ENCODE assay signal across 18 cellular contexts in the genomic region with DNA sequence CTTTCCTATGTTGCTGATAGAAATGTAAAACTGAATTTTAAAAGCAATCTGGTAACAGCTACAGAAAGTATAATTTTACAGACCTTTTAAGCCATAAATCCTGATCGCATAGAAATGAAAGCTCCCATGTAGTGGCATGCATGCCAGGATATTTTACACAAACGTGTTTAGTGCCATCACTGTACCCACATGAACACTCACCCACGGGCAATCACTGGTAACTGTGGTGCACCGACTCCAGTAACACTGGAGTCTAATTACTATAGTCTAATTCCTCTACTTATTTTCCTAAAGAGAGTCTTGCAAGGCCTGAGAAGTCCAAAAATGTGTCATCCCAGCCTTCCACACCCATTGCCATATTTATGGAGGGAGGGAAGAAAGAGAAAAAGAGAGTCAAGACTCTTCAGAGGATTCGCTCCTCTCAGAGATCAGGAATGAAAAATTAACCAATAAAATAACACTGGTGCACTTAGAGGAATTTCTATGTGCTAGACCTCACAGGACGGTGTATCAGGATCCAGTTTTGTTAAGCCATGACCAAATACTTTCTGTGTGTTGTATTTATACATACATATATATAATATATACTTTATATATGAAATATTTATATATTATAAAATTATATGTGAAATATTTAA. TPM values are rescaled to one million over a fixed set of nuclear protein-coding genes. Genes with fewer than 3 reads are reported as not detected.
A peak's percentile ranks its signal among the peaks of the same experiment; 100 is the strongest.
DNase-seq lines count a peak whose midpoint lies in the region; ATAC-seq, FAIRE-seq and TF ChIP-seq lines count a peak whose summit lies in the region.
"Had no signal": no experiment of that assay in that cellular context is flagged by ENCODE, and none has a peak within 500 bp of the region (broad histone marks: within the 10 kb centered on the region; RNA-seq: fewer than 3 reads in every experiment).

No MANE protein-coding gene starts in this region.

- WGBS in SK-N-SH (ENCODE audit: low lambda C conversion rate), result 72% methylated on average over 6 of the region's 6 CpGs

- H3K9me3 ChIP-seq in SK-N-SH (no peaks in the 10 kb centered on the region), keratinocyte (ENCODE audit: control insufficient read depth, low read depth, low read length) (no peaks in the 10 kb centered on the region)
- H3K9me3 ChIP-seq: Caco-2 had no signal

- POLR2A ChIA-PET in SK-N-SH (lab: Yijun Ruan, JAX) (no interaction called here), WTC11 (lab: Charles Lee) (no interaction called here)

- no peaks in the 10 kb centered on the region for H3K4me1 ChIP-seq in SK-N-SH (ENCODE audit: control insufficient read depth in 1 of 2, insufficient read depth in 2 of 2, low read depth in 1 of 2, low read length in 1 of 2)
- H3K4me1 ChIP-seq in keratinocyte (ENCODE audit: control insufficient read depth, extremely low read depth, insufficient read depth, low read length), result peaks cover 9% of the 10 kb centered on the region
- H3K4me1 ChIP-seq: Caco-2 had no signal

- no peak for FAIRE-seq in keratinocyte (lab: Jason Lieb, UNC)
- FAIRE-seq: GM12892, GM19239 had no signal

- no peak overlapping the region for H3K4me2 ChIP-seq in SK-N-SH
- H3K4me2 ChIP-seq in keratinocyte (ENCODE audit: control insufficient read depth, extremely low read depth, insufficient read depth, low read depth, low read length), result no peak overlapping the region
- H3K4me2 ChIP-seq: GM23338 had no signal

- H2AFZ ChIP-seq in SK-N-SH (ENCODE audit: low read depth), result peak overlapping the region; percentile 41; the same call in 1 of the 2 replicates
- peak overlapping the region; percentile 43 for H2AFZ ChIP-seq in keratinocyte (ENCODE audit: control insufficient read depth, low read length)
- H2AFZ ChIP-seq: GM23338 had no signal

- H3K4me3 ChIP-seq in SK-N-SH (ENCODE audit: low read depth in 2 of 2, low read length in 1 of 2), result no peak overlapping the region
- H3K4me3 ChIP-seq in keratinocyte (ENCODE audit: control insufficient read depth in 2 of 3, extremely low read depth in 1 of 3, insufficient read depth in 2 of 3, low read depth in 1 of 3, low read length in 3 of 3), result no peak overlapping the region
- H3K4me3 ChIP-seq: GM23338 had no signal

- H3K27me3 ChIP-seq in SK-N-SH (ENCODE audit: insufficient read depth), result no peaks in the 10 kb centered on the region
- H3K27me3 ChIP-seq in keratinocyte (ENCODE audit: control insufficient read depth, extremely low read depth, insufficient read depth, low read length), result no peaks in the 10 kb centered on the region

- H3K36me3 ChIP-seq in SK-N-SH (replicated peaks in 1 of 2; ENCODE audit: control insufficient read depth in 1 of 2, insufficient read depth in 2 of 2, low read length in 1 of 2), result no peaks in the 10 kb centered on the region
- H3K36me3 ChIP-seq in keratinocyte (ENCODE audit: control insufficient read depth in 2 of 2, extremely low read depth in 1 of 2, insufficient read depth in 2 of 2, low read length in 2 of 2), result no peaks in the 10 kb centered on the region

- no peak overlapping the region for H3K27ac ChIP-seq in SK-N-SH (ENCODE audit: low read depth in 2 of 2, low read length in 1 of 2)
- H3K27ac ChIP-seq in keratinocyte (ENCODE audit: control insufficient read depth, insufficient read depth, low read length), result no peak overlapping the region

- H3K36me3 Mint-ChIP-seq in WTC11, result peaks cover 18% of the 10 kb centered on the region

- H3K79me2 ChIP-seq in SK-N-SH (ENCODE audit: insufficient read depth) (no peaks in the 10 kb centered on the region), keratinocyte (ENCODE audit: control insufficient read depth, insufficient read depth, low read length) (no peaks in the 10 kb centered on the region)

- DNase-seq in SK-N-SH (no peak), M059J (ENCODE audit: low read depth) (peak; percentile 0), WTC11 (ENCODE audit: low spot score) (no peak), keratinocyte (ENCODE audit: low read depth, low spot score) (no peak), COLO668 (lab: John Stamatoyannopoulos, UW; ENCODE audit: unreplicated experiment) (no peak), left colon (no peak)
- DNase-seq: C1 segment of cervical spinal cord; Caco-2; CD4-positive, alpha-beta memory T cell; DMS153; DND-41; H9 had no signal

- H3K4me3 Mint-ChIP-seq in WTC11, result no peak overlapping the region
- H3K4me3 Mint-ChIP-seq: CD4-positive, alpha-beta memory T cell; GM23338; H9 had no signal

- H3K9ac ChIP-seq in SK-N-SH, result no peak overlapping the region
- no peak overlapping the region for H3K9ac ChIP-seq in keratinocyte (ENCODE audit: control insufficient read depth, extremely low read depth, insufficient read depth, low read length)

- no peak for TF ChIP-seq CTCF in SK-N-SH (IDR thresholded peaks at IDR 0.05)
- no peak for TF ChIP-seq CTCF in WTC11 (IDR thresholded peaks at IDR 0.05)
- no peak for TF ChIP-seq CTCF in keratinocyte (optimal IDR thresholded peaks at IDR 0.05 in 1 of 3, IDR thresholded peaks at IDR 0.05 in 1 of 3, conservative IDR thresholded peaks at IDR 0.05 in 1 of 3; ENCODE audit: extremely low read depth in 1 of 3, insufficient read depth in 2 of 3, low read length in 3 of 3)

- no peaks in the 10 kb centered on the region for H3K9me1 ChIP-seq in keratinocyte (ENCODE audit: control insufficient read depth, extremely low read depth, insufficient read depth, low read length)

- no peak for TF ChIP-seq EP300 in SK-N-SH (IDR thresholded peaks at IDR 0.05; ENCODE audit: borderline replicate concordance in 1 of 2, low read depth in 1 of 2, low read length in 1 of 2)

- H3K27ac Mint-ChIP-seq in WTC11, result no peak overlapping the region
- H3K27ac Mint-ChIP-seq: CD4-positive, alpha-beta memory T cell; GM23338; H9 had no signal

- TF ChIP-seq RAD21 in SK-N-SH (IDR thresholded peaks at IDR 0.05; ENCODE audit: low read length), result no peak

- no peaks in the 10 kb centered on the region; the same call in 1 of the 2 replicates for H3K27me3 Mint-ChIP-seq in WTC11 (ENCODE audit: low read depth)
- H3K27me3 Mint-ChIP-seq: CD4-positive, alpha-beta memory T cell had no signal

- peaks cover 21% of the 10 kb centered on the region for H3K9me3 Mint-ChIP-seq in WTC11

- H4K20me1 ChIP-seq in SK-N-SH (ENCODE audit: insufficient read depth) (no peaks in the 10 kb centered on the region), keratinocyte (ENCODE audit: control insufficient read depth, extremely low read depth, insufficient read depth, low read length) (no peaks in the 10 kb centered on the region)

- CTCF ChIA-PET in SK-N-SH (lab: Yijun Ruan, JAX), result interaction anchor here (1.3 kb wide), 1 partner anchor 64 kb away, joined by 3 read pairs; no protein-coding TSS in a partner anchor
- CTCF ChIA-PET in WTC11 (lab: Charles Lee), result interaction anchor here (0.6 kb wide), 1 partner anchor 951 kb away, joined by 3 read pairs; no protein-coding TSS in a partner anchor

- H3K9me2 ChIP-seq in SK-N-SH, result no peaks in the 10 kb centered on the region

- H3F3A ChIP-seq in SK-N-SH (replicated peaks; ENCODE audit: insufficient read depth), result no peaks in the 10 kb centered on the region

- dilution Hi-C loops in keratinocyte (cut with MboI; ENCODE audit: extremely low pct_ligation_motif_present, low sequenced_read_pairs), result no loop called here

- intact Hi-C loops in left colon (cut with DNase I, micrococcal nuclease), result no loop called here

- H3K4me1 Mint-ChIP-seq in WTC11, result no peaks in the 10 kb centered on the region
- H3K4me1 Mint-ChIP-seq: CD4-positive, alpha-beta memory T cell; GM23338; H9 had no signal

- ATAC-seq in SK-N-SH treated with all-trans-retinoic acid at 6 μM for 48 hours, result no peak
- ATAC-seq in WTC11, result no peak
- ATAC-seq in GM18868 (IDR thresholded peaks at IDR 0.05; ENCODE audit: unreplicated experiment), result no peak
- no peak for ATAC-seq in left colon
- ATAC-seq: GM23338, HCT116 had no signal

TF ChIP-seq in SK-N-SH, 30 proteins besides CTCF, POLR2A, EP300 and RAD21 (continues in another document):
- no peak for TF ChIP-seq POLR2AphosphoS5 (IDR thresholded peaks at IDR 0.05; ENCODE audit: low read depth, low read length)

TF ChIP-seq in SK-N-SH treated with all-trans-retinoic acid at 6 μM for 48 hours, 23 proteins besides CTCF, POLR2A, EP300 and RAD21 (continues in another document):
- no peak for TF ChIP-seq BACH2 (CRISPR knock-in tag; IDR thresholded peaks at IDR 0.05; ENCODE audit: borderline replicate concordance)
- TF ChIP-seq RARB (CRISPR knock-in tag; IDR thresholded peaks at IDR 0.05), result no peak

TF ChIP-seq in WTC11, 78 proteins besides CTCF, POLR2A, EP300 and RAD21:
- TF ChIP-seq, protein P1, sequence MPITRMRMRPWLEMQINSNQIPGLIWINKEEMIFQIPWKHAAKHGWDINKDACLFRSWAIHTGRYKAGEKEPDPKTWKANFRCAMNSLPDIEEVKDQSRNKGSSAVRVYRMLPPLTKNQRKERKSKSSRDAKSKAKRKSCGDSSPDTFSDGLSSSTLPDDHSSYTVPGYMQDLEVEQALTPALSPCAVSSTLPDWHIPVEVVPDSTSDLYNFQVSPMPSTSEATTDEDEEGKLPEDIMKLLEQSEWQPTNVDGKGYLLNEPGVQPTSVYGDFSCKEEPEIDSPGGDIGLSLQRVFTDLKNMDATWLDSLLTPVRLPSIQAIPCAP (CRISPR knock-in tag; IDR thresholded peaks at IDR 0.05), result no peak
- 0 out of 2 replicates have a peak, but pooled peaks have one; percentile 26 for TF ChIP-seq HMGA2 (CRISPR knock-in tag; IDR thresholded peaks at IDR 0.05)

RNA-seq across cellular contexts. Expression of a gene that starts 48.9 kb away (rescaled TPM):
- 1.2 and 1.3 TPM in 2 replicates for polyA plus RNA-seq in SK-N-SH (2012; rRNA removed)
- 0.22 and 0.30 TPM in 2 replicates for polyA plus RNA-seq in SK-N-SH (2012; cell fraction: cytosol; rRNA removed)
- polyA plus RNA-seq in SK-N-SH (2012; cell fraction: nucleus; rRNA removed), result 9.8 and 11.9 TPM in 2 replicates
- 25.7 and 25.8 TPM in 2 replicates for total RNA-seq in M059J (2014; rRNA removed; shearing (Covaris generic))
- total RNA-seq in WTC11 (2021), result 3.9 to 4.3 TPM (median 4.1 TPM) in 3 replicates
- 19.5 to 33.9 TPM (median 28.1 TPM) in 3 replicates for polyA plus RNA-seq in keratinocyte
- 19.3 TPM for polyA plus RNA-seq in keratinocyte (2011; ENCODE audit: low read depth)
- 25.1 and 37.8 TPM in 2 replicates for polyA plus RNA-seq in keratinocyte (2011; cell fraction: cytosol; rRNA removed)
- polyA plus RNA-seq in keratinocyte (2011; cell fraction: nucleus; rRNA removed), result 30.1 and 33.5 TPM in 2 replicates
- polyA plus RNA-seq in keratinocyte (2012; ENCODE audit: low replicate concordance), result 9.3 and 37.8 TPM in 2 replicates
- polyA minus RNA-seq in keratinocyte, result 8.8 to 26.9 TPM (median 23.3 TPM) in 3 replicates
- 6.9 TPM for polyA minus RNA-seq in keratinocyte (2011; cell fraction: cytosol; rRNA and poly(A)+ RNA removed)
- polyA minus RNA-seq in keratinocyte (2011; cell fraction: nucleus; rRNA and poly(A)+ RNA removed), result 14.8 and 37.4 TPM in 2 replicates
- 10 to 100 TPM; 12.8 to 88.1 TPM for total RNA-seq in left colon
